Comparison of ENCODE assay signal across 20 cellular contexts in genomic region chr13:106089251-106089940, GRCh38.
"Had no signal": no experiment of that assay in that cellular context is flagged by ENCODE, and none has a peak within 500 bp of the region (broad histone marks: within the 10 kb centered on the region; RNA-seq: fewer than 3 reads in every experiment).

No MANE protein-coding gene starts in this region.

- H3K9me3 ChIP-seq: mucosa of descending colon had no signal

- H3K27ac ChIP-seq: epithelial cell of prostate had no signal

- ATAC-seq: activated CD8-positive, alpha-beta T cell treated with anti-CD3 and anti-CD28 coated beads, Interleukin-2, amount 10 ng/mL, durations not matched to agents 7 days and 5 days; activated naive CD8-positive, alpha-beta T cell treated with anti-CD3 and anti-CD28 coated beads, Interleukin-2, amount 50 U/mL, for 24 hours; left colon; mucosa of descending colon; natural killer cell; stimulated activated naive CD8-positive, alpha-beta T cell treated with anti-CD3 and anti-CD28 coated beads, Interleukin-15, Interleukin-2, amounts not matched to agents 100 U/mL and 50 U/mL, for 24 hours; T-helper 17 cell; WTC11 had no signal

- DNase-seq: activated CD4-positive, alpha-beta T cell treated with anti-CD3 and anti-CD28 coated beads for 48 hours; activated CD8-positive, alpha-beta memory T cell treated with anti-CD3 and anti-CD28 coated beads, Interleukin-2, amount 50 U/mL, for 48 hours; activated CD8-positive, alpha-beta T cell treated with anti-CD3 and anti-CD28 coated beads, Interleukin-2, amount 10 ng/mL, durations not matched to agents 7 days and 5 days; activated naive CD4-positive, alpha-beta T cell treated with Interleukin-2 at 50 U/mL for 16 hours; activated naive CD8-positive, alpha-beta T cell treated with anti-CD3 and anti-CD28 coated beads, Interleukin-2, amount 50 U/mL, for 24 hours; cortex of kidney; effector memory CD4-positive, alpha-beta T cell; glutamatergic neuron; immature natural killer cell; left colon; mucosa of descending colon; natural killer cell; occipital lobe; stimulated activated CD4-positive, alpha-beta T cell treated with anti-CD3 and anti-CD28 coated beads, Interleukin-4, amount 100 ng/mL, for 1 hour; stimulated activated CD8-positive, alpha-beta memory T cell treated with anti-CD3 and anti-CD28 coated beads, Interleukin-4, amount 100 ng/mL, for 48 hours; stimulated activated naive CD8-positive, alpha-beta T cell treated with anti-CD3 and anti-CD28 coated beads, Interleukin-15, Interleukin-2, amounts not matched to agents 100 U/mL and 50 U/mL, for 24 hours; T-helper 17 cell had no signal

- H3K4me3 ChIP-seq: lung, mucosa of descending colon had no signal
